In the genomic region with DNA sequence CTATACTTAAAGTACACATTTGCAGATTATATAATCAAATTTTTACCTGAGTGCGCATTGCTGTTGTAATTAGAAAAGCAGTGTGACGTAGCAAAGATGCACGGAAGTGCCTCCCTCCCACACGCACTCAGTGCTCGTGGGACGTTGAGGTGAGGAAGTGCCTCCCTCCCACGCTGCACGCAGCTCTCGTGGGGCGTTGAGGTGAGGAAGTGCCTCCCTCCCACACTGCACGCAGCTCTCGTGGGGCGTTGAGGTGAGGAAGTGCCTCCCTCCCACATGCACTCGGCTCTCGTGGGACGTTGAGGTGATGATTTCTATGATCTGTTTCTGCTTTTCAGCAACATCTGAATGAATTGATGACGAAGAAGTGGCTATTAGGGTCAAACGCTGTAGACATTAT, we compare ENCODE assay signal across 9 cellular contexts. TPM values are rescaled to one million over a fixed set of nuclear protein-coding genes. Genes with fewer than 3 reads are reported as not detected.
A peak's percentile ranks its signal among the peaks of the same experiment; 100 is the strongest.
DNase-seq lines count a peak whose midpoint lies in the region; ATAC-seq, FAIRE-seq and TF ChIP-seq lines count a peak whose summit lies in the region.
"Had no signal": no experiment of that assay in that cellular context is flagged by ENCODE, and none has a peak within 500 bp of the region (broad histone marks: within the 10 kb centered on the region; RNA-seq: fewer than 3 reads in every experiment).

No MANE protein-coding gene starts in this region.

- no peaks in the 10 kb centered on the region for H3K27me3 Mint-ChIP-seq in activated naive CD8-positive, alpha-beta T cell treated with anti-CD3 and anti-CD28 coated beads, Interleukin-2, amount 10 ng/mL, durations not matched to agents 7 days and 5 days
- no peaks in the 10 kb centered on the region for H3K27me3 Mint-ChIP-seq in mesothelial cell of epicardium (ENCODE audit: low read depth)

- ATAC-seq in activated naive CD8-positive, alpha-beta T cell treated with anti-CD3 and anti-CD28 coated beads, Interleukin-2, amount 10 ng/mL, durations not matched to agents 7 days and 5 days (ENCODE audit: low read depth) = peak; percentile 87
- ATAC-seq in GM21737 (IDR thresholded peaks at IDR 0.05; ENCODE audit: unreplicated experiment) (no peak), HG03097 (IDR thresholded peaks at IDR 0.05; ENCODE audit: low FRiP score, unreplicated experiment) (no peak)

- POLR2A ChIA-PET in activated naive CD8-positive, alpha-beta T cell treated with anti-CD3 and anti-CD28 coated beads, Interleukin-2, amount 10 ng/mL, durations not matched to agents 7 days and 5 days (lab: Charles Lee) = interaction anchor here (1.3 kb wide), 1 partner anchor 8 kb away, joined by 9 read pairs; no protein-coding TSS in a partner anchor

- peak overlapping the region; percentile 88 for H3K27ac Mint-ChIP-seq in activated naive CD8-positive, alpha-beta T cell treated with anti-CD3 and anti-CD28 coated beads, Interleukin-2, amount 10 ng/mL, durations not matched to agents 7 days and 5 days
- H3K27ac Mint-ChIP-seq in mesothelial cell of epicardium = no peak overlapping the region

- H3K9me3 Mint-ChIP-seq in activated naive CD8-positive, alpha-beta T cell treated with anti-CD3 and anti-CD28 coated beads, Interleukin-2, amount 10 ng/mL, durations not matched to agents 7 days and 5 days = no peaks in the 10 kb centered on the region
- H3K9me3 Mint-ChIP-seq in mesothelial cell of epicardium = no peaks in the 10 kb centered on the region

- DNase-seq in GM12891 (ENCODE audit: insufficient read length, low spot score) (no peak), mesothelial cell of epicardium (ENCODE audit: low spot score in 2 of 2, unreplicated experiment in 2 of 2) (no peak), DMS114 treated with DMSO at 0.1 percent for 48 hours (lab: John Stamatoyannopoulos, UW; ENCODE audit: unreplicated experiment) (no peak)
- DNase-seq in activated CD4-positive, alpha-beta T cell treated with anti-CD3 and anti-CD28 coated beads for 48 hours = peak; percentile 72
- DNase-seq in activated naive CD8-positive, alpha-beta T cell treated with anti-CD3 and anti-CD28 coated beads, Interleukin-2, amount 10 ng/mL, durations not matched to agents 7 days and 5 days = peak; percentile 58
- DNase-seq in stimulated activated CD4-positive, alpha-beta T cell treated with anti-CD3 and anti-CD28 coated beads, Interleukin-1b, Interleukin-23, amount 100 ng/mL, for 48 hours = peak; percentile 71
- DNase-seq: NCI-H2029 treated with DMSO at 0.1 percent for 48 hours had no signal

- H3K36me3 Mint-ChIP-seq in activated naive CD8-positive, alpha-beta T cell treated with anti-CD3 and anti-CD28 coated beads, Interleukin-2, amount 10 ng/mL, durations not matched to agents 7 days and 5 days = peaks cover 33% of the 10 kb centered on the region
- peaks cover 37% of the 10 kb centered on the region for H3K36me3 Mint-ChIP-seq in mesothelial cell of epicardium

- TF ChIP-seq CTCF in mesothelial cell of epicardium (IDR thresholded peaks at IDR 0.05; ENCODE audit: unreplicated experiment) = no peak

- peak; percentile 89 for FAIRE-seq in GM12891 (lab: Jason Lieb, UNC)

- H3K4me1 Mint-ChIP-seq in activated naive CD8-positive, alpha-beta T cell treated with anti-CD3 and anti-CD28 coated beads, Interleukin-2, amount 10 ng/mL, durations not matched to agents 7 days and 5 days = peaks cover 24% of the 10 kb centered on the region
- no peaks in the 10 kb centered on the region for H3K4me1 Mint-ChIP-seq in mesothelial cell of epicardium

- peak overlapping the region; percentile 31 for H3K4me3 Mint-ChIP-seq in activated naive CD8-positive, alpha-beta T cell treated with anti-CD3 and anti-CD28 coated beads, Interleukin-2, amount 10 ng/mL, durations not matched to agents 7 days and 5 days
- H3K4me3 Mint-ChIP-seq in mesothelial cell of epicardium = no peak overlapping the region

- no peak for TF ChIP-seq POLR2A in GM12891 (IDR thresholded peaks at IDR 0.05; ENCODE audit: low read depth, low read length)

TF ChIP-seq in GM12891, 5 proteins besides CTCF, POLR2A, EP300 and RAD21:
- TF ChIP-seq SPI1 (IDR thresholded peaks at IDR 0.05; ENCODE audit: low read depth, low read length) (peak; percentile 84), POU2F2 (IDR thresholded peaks at IDR 0.05; ENCODE audit: low read depth, low read length) (0 out of 2 replicates have a peak, but pooled peaks have one; percentile 59), POLR2AphosphoS5 (IDR thresholded peaks at IDR 0.05; ENCODE audit: low read depth, low read length) (0 out of 2 replicates have a peak, but pooled peaks have one; percentile 55), TAF1 (IDR thresholded peaks at IDR 0.05; ENCODE audit: low read depth, low read length) (no peak)
TF ChIP-seq in GM12891: peak in this region for 3.

RNA-seq across cellular contexts. Expression of a gene that starts 21.0 kb away (rescaled TPM):
- 46.1 TPM for polyA plus RNA-seq in GM12891 (2012; ENCODE audit: low read depth, missing spikeins)
- 10 to 100 TPM; 72.4 to 77.5 TPM for total RNA-seq in activated naive CD8-positive, alpha-beta T cell treated with anti-CD3 and anti-CD28 coated beads, Interleukin-2, amount 10 ng/mL, durations not matched to agents 7 days and 5 days
- 70.4 to 73.5 TPM (median 71.2 TPM) in 3 replicates for total RNA-seq in mesothelial cell of epicardium

Comparison
In these comparisons a context has a peak if more than half of its experiments do, and no peak if none do; other contexts are left out.
1. DNase-seq: peak in activated CD4-positive, alpha-beta T cell treated with anti-CD3 and anti-CD28 coated beads for 48 hours (single experiment), activated naive CD8-positive, alpha-beta T cell treated with anti-CD3 and anti-CD28 coated beads, Interleukin-2, amount 10 ng/mL, durations not matched to agents 7 days and 5 days (single experiment) and stimulated activated CD4-positive, alpha-beta T cell treated with anti-CD3 and anti-CD28 coated beads, Interleukin-1b, Interleukin-23, amount 100 ng/mL, for 48 hours (single experiment); none in GM12891 (single experiment), mesothelial cell of epicardium (0 of 2) and DMS114 treated with DMSO at 0.1 percent for 48 hours (single experiment).